ENCODE assay signal across 8 cellular contexts in genomic region chr17:68237369-68238172, GRCh38. TPM values are rescaled to one million over a fixed set of nuclear protein-coding genes. Genes with fewer than 3 reads are reported as not detected.
DNase-seq lines count a peak whose midpoint lies in the region; ATAC-seq and TF ChIP-seq lines count a peak whose summit lies in the region.
"Not testable (repeated sequence)": the region's sequence is repeated elsewhere in the genome, so short reads cannot be mapped to it uniquely, and the experiment has no call there.
"Had no signal": no experiment of that assay in that cellular context is flagged by ENCODE, and none has a peak within 500 bp of the region (broad histone marks: within the 10 kb centered on the region; RNA-seq: fewer than 3 reads in every experiment).

No MANE protein-coding gene starts in this region.

- peaks cover 0 to 16% (median 0%) of the 10 kb centered on the region in 3 donors for H3K4me1 ChIP-seq in gastroesophageal sphincter
- H3K4me1 ChIP-seq in sigmoid colon = not testable (repeated sequence)

- not testable (repeated sequence) for TF ChIP-seq POLR2A in gastroesophageal sphincter (IDR thresholded peaks at IDR 0.05); sigmoid colon (IDR thresholded peaks at IDR 0.05)

- H3K36me3 Mint-ChIP-seq in activated T-cell treated with anti-CD3 and anti-CD28 coated beads, Interleukin-2, amount 50 U/mL, for 72 hours (ENCODE audit: insufficient read depth in 2 of 2) = peaks cover 4 to 17% of the 10 kb centered on the region in 2 donors

- not testable (repeated sequence) for H3K27me3 Mint-ChIP-seq in activated T-cell treated with anti-CD3 and anti-CD28 coated beads, Interleukin-2, amount 50 U/mL, for 72 hours (ENCODE audit: low read depth)

- not testable (repeated sequence) for H3K27me3 ChIP-seq in gastroesophageal sphincter, sigmoid colon

- 70 to 72% methylated on average over 11 to 13 of the region's 16 CpGs for WGBS in gastroesophageal sphincter (ENCODE audit: low coverage in 1 of 2), 2 donors
- WGBS in sigmoid colon, 2 donors = 42 to 63% methylated on average over 16 of the region's 16 CpGs

- H3K9me3 ChIP-seq in gastroesophageal sphincter, sigmoid colon: not testable (repeated sequence)

- intact Hi-C loops in sigmoid colon (cut with DNase I) = not testable (repeated sequence)

- not testable (repeated sequence) for H3K36me3 ChIP-seq in gastroesophageal sphincter, sigmoid colon

- not testable (repeated sequence) for TF ChIP-seq CTCF in gastroesophageal sphincter (IDR thresholded peaks at IDR 0.05); sigmoid colon (IDR thresholded peaks at IDR 0.05)

- peak overlapping the region; percentile 5 to 74 (median 58) for H3K27ac ChIP-seq in gastroesophageal sphincter
- H3K27ac ChIP-seq in sigmoid colon = peak overlapping the region; percentile 29 to 65 (median 62)

- not testable (repeated sequence) for H3K9me3 Mint-ChIP-seq in activated T-cell treated with anti-CD3 and anti-CD28 coated beads, Interleukin-2, amount 50 U/mL, for 72 hours

- peak; percentile 81 for DNase-seq in SIG-M5 (lab: John Stamatoyannopoulos, UW)
- DNase-seq in activated T-cell treated with anti-CD3 and anti-CD28 coated beads, Interleukin-2, amount 50 U/mL, for 72 hours = peak; percentile 44 to 55
- DNase-seq in sigmoid colon = peak; percentile 72

- not testable (repeated sequence) for H3K4me3 ChIP-seq in gastroesophageal sphincter, sigmoid colon

- not testable (repeated sequence) for TF ChIP-seq EP300 in gastroesophageal sphincter (IDR thresholded peaks at IDR 0.05)
- TF ChIP-seq EP300 in sigmoid colon (IDR thresholded peaks at IDR 0.05) = peak; percentile 35 to 88 (median 67)

- ATAC-seq in GM18861 (IDR thresholded peaks at IDR 0.05; ENCODE audit: unreplicated experiment) (peak; percentile 53), GM21723 (IDR thresholded peaks at IDR 0.05; ENCODE audit: unreplicated experiment) (peak; percentile 70), HG03378 (IDR thresholded peaks at IDR 0.05; ENCODE audit: unreplicated experiment) (peak; percentile 74), gastroesophageal sphincter (peak; percentile 45)
- peak; percentile 67 for ATAC-seq in activated T-cell treated with anti-CD3 and anti-CD28 coated beads, Interleukin-2, amount 50 U/mL, for 72 hours (replicated peaks in 1 of 2)

- peaks cover 68% of the 10 kb centered on the region for H3K4me1 Mint-ChIP-seq in activated T-cell treated with anti-CD3 and anti-CD28 coated beads, Interleukin-2, amount 50 U/mL, for 72 hours (ENCODE audit: low read depth)

- H3K4me3 Mint-ChIP-seq in activated T-cell treated with anti-CD3 and anti-CD28 coated beads, Interleukin-2, amount 50 U/mL, for 72 hours = peak overlapping the region; percentile 88 to 91

- peak overlapping the region; percentile 99 for H3K27ac Mint-ChIP-seq in activated T-cell treated with anti-CD3 and anti-CD28 coated beads, Interleukin-2, amount 50 U/mL, for 72 hours

RNA-seq across cellular contexts. Expression of gene AMZ2, which starts 10.3 kb away (rescaled TPM):
- 100 to 1,000 TPM; 185 to 224 TPM for total RNA-seq in activated T-cell treated with anti-CD3 and anti-CD28 coated beads, Interleukin-2, amount 50 U/mL, for 72 hours
- 10 to 100 TPM; 54.9 to 76.5 (median 59.6) TPM for total RNA-seq in gastroesophageal sphincter
- total RNA-seq in sigmoid colon = 10 to 100 TPM; 55.9 to 80.1 (median 62.8) TPM
- polyA plus RNA-seq in sigmoid colon = 10 to 100 TPM; 30.8 to 34.7 (median 34.2) TPM

RNA-seq across cellular contexts. Expression of gene SLC16A6, which starts 53.4 kb away (rescaled TPM):
- total RNA-seq in activated T-cell treated with anti-CD3 and anti-CD28 coated beads, Interleukin-2, amount 50 U/mL, for 72 hours = 1 to 10 TPM; 5.9 to 8.7 TPM
- total RNA-seq in gastroesophageal sphincter = under 1 TPM in 3 of 4 donors, not detected in 1; 0.27 to 0.67 (median 0.46) TPM
- total RNA-seq in sigmoid colon = under 1 TPM in 1 of 4 donors, not detected in 3; 0.14 TPM
- 1 to 10 TPM in 1 of 3 donors, under 1 TPM in 1, not detected in 1; 0.67 to 2.1 TPM for polyA plus RNA-seq in sigmoid colon
- total RNA-seq: SJSA1 had no signal

RNA-seq across cellular contexts. Expression of gene ARSG, which starts 53.7 kb away (rescaled TPM):
- total RNA-seq in activated T-cell treated with anti-CD3 and anti-CD28 coated beads, Interleukin-2, amount 50 U/mL, for 72 hours = 10 to 100 TPM; 24.2 to 24.6 TPM
- total RNA-seq in gastroesophageal sphincter (1 to 10 TPM; 2.2 to 5.5 (median 3.5) TPM), sigmoid colon (1 to 10 TPM; 1.5 to 3.0 (median 2.0) TPM)
- 1 to 10 TPM in 1 of 3 donors, under 1 TPM in 2; under 0.01 to 2.0 (median 0.69) TPM for polyA plus RNA-seq in sigmoid colon
- total RNA-seq: SJSA1 had no signal

Comparison
In these comparisons a context has a peak if more than half of its experiments do, and no peak if none do; other contexts are left out.
1. RNA of gene SLC16A6, which starts 53.4 kb away (total RNA-seq): 5.9 to 8.7 TPM in activated T-cell treated with anti-CD3 and anti-CD28 coated beads, Interleukin-2, amount 50 U/mL, for 72 hours; 0.27 to 0.67 TPM in gastroesophageal sphincter and 0.14 TPM in sigmoid colon; every median in the first group is over 4 times any median in the second.
2. Peak in every context shown above with its lines, with median percentiles within 50 percentile points of each other: ATAC-seq and DNase-seq.